Comparison of ENCODE assay signal across 8 cellular contexts in the genomic region with DNA sequence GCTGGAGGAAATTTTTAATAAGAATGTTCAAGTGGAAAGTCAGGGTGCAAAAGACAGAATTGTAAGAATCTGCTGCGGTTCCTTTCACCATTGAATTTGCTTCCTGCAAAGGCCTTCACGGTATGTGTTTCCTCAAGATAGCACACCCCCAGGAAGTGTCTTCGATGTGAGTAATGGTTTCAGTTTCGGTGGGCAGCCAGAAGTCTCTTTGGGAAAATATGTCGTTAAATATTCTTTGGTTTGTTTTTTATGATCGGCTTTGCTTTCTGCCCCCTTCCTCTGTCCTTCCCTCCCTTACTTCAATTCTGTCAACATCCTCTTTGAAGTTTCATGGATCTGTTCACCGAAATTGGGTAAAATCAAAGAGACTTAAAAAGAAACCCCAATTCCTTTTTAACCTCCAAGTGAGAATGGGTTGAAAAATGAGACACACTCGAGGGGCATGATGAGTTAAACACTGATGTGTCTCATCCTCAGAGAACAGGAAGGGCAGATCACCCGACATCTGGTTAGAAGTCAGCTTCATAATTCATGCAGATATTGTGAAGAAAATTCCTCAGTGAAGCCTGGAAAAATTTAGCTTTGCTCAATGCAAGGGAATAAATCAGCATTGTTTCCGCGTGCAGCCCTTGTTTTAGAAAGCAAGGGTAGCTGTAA.
DNase-seq lines count a peak whose midpoint lies in the region; TF ChIP-seq lines count a peak whose summit lies in the region.

No MANE protein-coding gene starts in this region.

- H3K9me3 ChIP-seq in effector memory CD4-positive, alpha-beta T cell (ENCODE audit: control insufficient read depth, low read length): no peaks in the 10 kb centered on the region

- peak; percentile 17 for DNase-seq in activated T-cell treated with anti-CD3 and anti-CD28 coated beads for 1 hour (ENCODE audit: low read depth)
- no peak for DNase-seq in activated T-cell treated with anti-CD3 and anti-CD28 coated beads, Interleukin-2, amount 50 U/mL, for 1 hour
- DNase-seq in NB4 (ENCODE audit: low read depth): peak; percentile 76
- DNase-seq in effector memory CD4-positive, alpha-beta T cell: peak in 1 of 3 donors; percentile 4
- DNase-seq in NCI-H1436 treated with DMSO at 0.1 percent for 48 hours (lab: John Stamatoyannopoulos, UW): no peak
- no peak for DNase-seq in NCI-H2227 (lab: John Stamatoyannopoulos, UW; ENCODE audit: unreplicated experiment)
- DNase-seq in NCI-H524 (lab: John Stamatoyannopoulos, UW): no peak

- H3K4me3 ChIP-seq in NB4 (ENCODE audit: low read depth, low read length): peak overlapping the region; percentile 55
- H3K4me3 ChIP-seq in effector memory CD4-positive, alpha-beta T cell (ENCODE audit: insufficient read depth, low read depth, low read length, poor library complexity, severe bottlenecking): peak overlapping the region; percentile 36
- H3K4me3 ChIP-seq in rectal smooth muscle tissue (ENCODE audit: low read length): peak overlapping the region; percentile 5

- no peak for TF ChIP-seq POLR2A in NB4 (IDR thresholded peaks at IDR 0.05; ENCODE audit: extremely low read depth, insufficient read length)

- peaks cover 6% of the 10 kb centered on the region for H3K4me1 ChIP-seq in effector memory CD4-positive, alpha-beta T cell (ENCODE audit: control insufficient read depth, insufficient read depth, low read length, poor library complexity, severe bottlenecking)
- H3K4me1 ChIP-seq in rectal smooth muscle tissue (ENCODE audit: control insufficient read depth, insufficient read depth, low read length): peaks cover 19% of the 10 kb centered on the region

- H3K27me3 ChIP-seq in effector memory CD4-positive, alpha-beta T cell (replicated peaks; ENCODE audit: control insufficient read depth, insufficient read depth, low read length, poor library complexity, severe bottlenecking): no peaks in the 10 kb centered on the region
- H3K27me3 ChIP-seq in rectal smooth muscle tissue (ENCODE audit: control insufficient read depth, insufficient read depth, low read length): no peaks in the 10 kb centered on the region

- TF ChIP-seq CTCF in NB4 (IDR thresholded peaks at IDR 0.05; ENCODE audit: low read depth, low read length): no peak

- H3K9ac ChIP-seq in rectal smooth muscle tissue (ENCODE audit: low read length): no peak overlapping the region

- H3K36me3 ChIP-seq in effector memory CD4-positive, alpha-beta T cell (ENCODE audit: control insufficient read depth, insufficient read depth, low read length): no peaks in the 10 kb centered on the region
- H3K36me3 ChIP-seq in rectal smooth muscle tissue (ENCODE audit: control insufficient read depth, insufficient read depth, low read length): no peaks in the 10 kb centered on the region

- H3K27ac ChIP-seq in effector memory CD4-positive, alpha-beta T cell (ENCODE audit: insufficient read depth, low read length, poor library complexity, severe bottlenecking): peak overlapping the region; percentile 46
- H3K27ac ChIP-seq in rectal smooth muscle tissue (ENCODE audit: low read depth, low read length): no peak overlapping the region

Comparison
In these comparisons a context has a peak if more than half of its experiments do, and no peak if none do; other contexts are left out.
1. DNase-seq: peak in activated T-cell treated with anti-CD3 and anti-CD28 coated beads for 1 hour (single experiment) and NB4 (single experiment); none in activated T-cell treated with anti-CD3 and anti-CD28 coated beads, Interleukin-2, amount 50 U/mL, for 1 hour (single experiment), NCI-H1436 treated with DMSO at 0.1 percent for 48 hours (single experiment), NCI-H2227 (single experiment) and NCI-H524 (0 of 2).
2. H3K4me3 ChIP-seq: peak in every context shown above with its lines; median percentile 55 in NB4; 36 in effector memory CD4-positive, alpha-beta T cell; 5 in rectal smooth muscle tissue.